ENCODE assay signal across 1 cellular context in the genomic region with DNA sequence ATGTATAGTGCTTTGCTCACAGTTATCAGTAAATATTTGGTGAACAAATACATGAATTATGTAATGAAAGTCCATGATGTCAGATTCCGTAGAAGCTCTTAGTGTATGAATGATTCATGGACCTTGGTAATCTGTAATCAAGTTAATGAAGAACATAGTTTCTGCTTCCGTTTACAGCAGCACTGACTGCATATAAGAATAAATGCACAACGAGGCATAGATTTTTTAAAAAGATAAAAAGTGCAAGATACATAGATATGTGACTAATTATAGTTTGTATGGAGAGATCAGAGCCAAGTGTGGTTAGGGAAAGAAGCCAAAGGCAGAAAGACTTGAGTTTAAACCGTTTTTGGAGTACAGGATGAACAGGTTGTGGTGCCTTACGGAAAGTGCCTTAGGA.
A peak's percentile ranks its signal among the peaks of the same experiment; 100 is the strongest.
TF ChIP-seq lines count a peak whose summit lies in the region.

No MANE protein-coding gene starts in this region.

TF ChIP-seq in SK-N-SH, 30 proteins besides CTCF, POLR2A, EP300 and RAD21 (continued from another document):
- TF ChIP-seq, protein P1, sequence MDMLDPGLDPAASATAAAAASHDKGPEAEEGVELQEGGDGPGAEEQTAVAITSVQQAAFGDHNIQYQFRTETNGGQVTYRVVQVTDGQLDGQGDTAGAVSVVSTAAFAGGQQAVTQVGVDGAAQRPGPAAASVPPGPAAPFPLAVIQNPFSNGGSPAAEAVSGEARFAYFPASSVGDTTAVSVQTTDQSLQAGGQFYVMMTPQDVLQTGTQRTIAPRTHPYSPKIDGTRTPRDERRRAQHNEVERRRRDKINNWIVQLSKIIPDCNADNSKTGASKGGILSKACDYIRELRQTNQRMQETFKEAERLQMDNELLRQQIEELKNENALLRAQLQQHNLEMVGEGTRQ (IDR thresholded peaks at IDR 0.05; ENCODE audit: borderline replicate concordance, low read depth, low read length), result no peak
- TF ChIP-seq MEF2A (IDR thresholded peaks at IDR 0.05; ENCODE audit: borderline replicate concordance, low read depth), result peak; percentile 40
- no peak for TF ChIP-seq SIN3A (IDR thresholded peaks at IDR 0.05; ENCODE audit: borderline replicate concordance, low read depth, low read length)
- no peak for TF ChIP-seq MXI1 (IDR thresholded peaks at IDR 0.05; ENCODE audit: low read depth, low read length)
- no peak for TF ChIP-seq YY1 (IDR thresholded peaks at IDR 0.05; ENCODE audit: low read depth)
- TF ChIP-seq RCOR1 (IDR thresholded peaks at IDR 0.05; ENCODE audit: low read length), result no peak
- no peak for TF ChIP-seq RXRA (IDR thresholded peaks at IDR 0.05; ENCODE audit: borderline replicate concordance, low read depth)
- no peak; the same call in 1 of the 2 replicates for TF ChIP-seq TEAD4 (IDR thresholded peaks at IDR 0.05; ENCODE audit: borderline replicate concordance, insufficient read depth)
- TF ChIP-seq EZH2phosphoT487 (IDR thresholded peaks at IDR 0.05; ENCODE audit: borderline replicate concordance, low read depth), result no peak
- TF ChIP-seq RFX5 (IDR thresholded peaks at IDR 0.05; ENCODE audit: low read length), result no peak
- TF ChIP-seq FOSL2 (IDR thresholded peaks at IDR 0.05; ENCODE audit: borderline replicate concordance, low read depth), result peak; percentile 18; the same call in 1 of the 2 replicates
- TF ChIP-seq, protein P2, sequence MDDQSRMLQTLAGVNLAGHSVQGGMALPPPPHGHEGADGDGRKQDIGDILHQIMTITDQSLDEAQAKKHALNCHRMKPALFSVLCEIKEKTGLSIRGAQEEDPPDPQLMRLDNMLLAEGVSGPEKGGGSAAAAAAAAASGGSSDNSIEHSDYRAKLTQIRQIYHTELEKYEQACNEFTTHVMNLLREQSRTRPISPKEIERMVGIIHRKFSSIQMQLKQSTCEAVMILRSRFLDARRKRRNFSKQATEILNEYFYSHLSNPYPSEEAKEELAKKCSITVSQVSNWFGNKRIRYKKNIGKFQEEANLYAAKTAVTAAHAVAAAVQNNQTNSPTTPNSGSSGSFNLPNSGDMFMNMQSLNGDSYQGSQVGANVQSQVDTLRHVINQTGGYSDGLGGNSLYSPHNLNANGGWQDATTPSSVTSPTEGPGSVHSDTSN (IDR thresholded peaks at IDR 0.05), result peak; percentile 40
- TF ChIP-seq NFIC (IDR thresholded peaks at IDR 0.05; ENCODE audit: borderline replicate concordance), result peak; percentile 51; the same call in 1 of the 2 replicates
- TF ChIP-seq JUND (IDR thresholded peaks at IDR 0.05), result peak; percentile 46
- peak; percentile 61 for TF ChIP-seq TCF12 (IDR thresholded peaks at IDR 0.05)
- TF ChIP-seq NRF1 (IDR thresholded peaks at IDR 0.05; ENCODE audit: low read depth, low read length), result no peak
